In the genomic region with DNA sequence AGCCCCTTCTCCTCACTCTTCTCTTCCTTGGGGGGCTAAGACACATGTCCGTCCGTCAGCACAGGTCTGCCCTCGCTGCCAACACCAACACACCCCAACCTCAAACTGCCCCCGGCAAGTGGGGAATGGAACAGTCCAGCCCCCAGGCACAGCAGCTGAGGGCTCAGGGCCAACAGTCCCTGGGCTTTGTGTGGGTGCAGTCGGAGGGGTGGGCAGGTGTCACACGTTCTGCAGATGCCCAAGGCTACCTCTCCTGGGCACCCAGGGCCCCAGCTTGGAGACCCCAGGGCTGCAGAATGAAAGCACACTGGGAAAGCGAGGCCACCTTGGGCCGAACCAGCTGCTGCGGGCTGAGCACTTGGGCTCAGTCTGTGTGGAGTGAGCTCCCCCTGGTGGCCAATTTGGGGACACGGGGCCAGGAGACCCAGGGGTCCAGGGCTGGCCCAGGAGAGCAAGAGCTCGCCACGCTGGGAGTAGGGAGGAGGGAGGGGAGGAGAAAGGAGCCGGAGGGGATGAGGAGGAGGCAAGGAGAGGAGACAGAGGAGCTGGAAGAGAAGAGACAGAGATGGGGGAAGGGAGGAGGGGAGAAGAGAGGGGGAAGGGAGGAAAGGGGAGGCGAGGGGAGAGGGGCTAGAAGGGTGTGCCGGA, we compare ENCODE assay signal across 8 cellular contexts.
A peak's percentile ranks its signal among the peaks of the same experiment; 100 is the strongest.
DNase-seq lines count a peak whose midpoint lies in the region; ATAC-seq and TF ChIP-seq lines count a peak whose summit lies in the region.

No MANE protein-coding gene starts in this region.

- no peaks in the 10 kb centered on the region for H3K9me3 ChIP-seq in effector memory CD4-positive, alpha-beta T cell (ENCODE audit: control insufficient read depth, low read length)

- H3K27ac ChIP-seq in effector memory CD4-positive, alpha-beta T cell (ENCODE audit: insufficient read depth, low read length, poor library complexity, severe bottlenecking) = no peak overlapping the region

- no peak for ATAC-seq in HG02610 (IDR thresholded peaks at IDR 0.05; ENCODE audit: unreplicated experiment)

- H3K36me3 ChIP-seq in effector memory CD4-positive, alpha-beta T cell (ENCODE audit: control insufficient read depth, insufficient read depth, low read length) = peaks cover 63% of the 10 kb centered on the region

- peak; percentile 94 for TF ChIP-seq CTCF in GM12874 (IDR thresholded peaks at IDR 0.05; ENCODE audit: insufficient read depth, low read depth, low read length)

- no peak overlapping the region for H3K4me3 ChIP-seq in effector memory CD4-positive, alpha-beta T cell (ENCODE audit: insufficient read depth, low read depth, low read length, poor library complexity, severe bottlenecking)

- no peaks in the 10 kb centered on the region for H3K27me3 ChIP-seq in effector memory CD4-positive, alpha-beta T cell (replicated peaks; ENCODE audit: control insufficient read depth, insufficient read depth, low read length, poor library complexity, severe bottlenecking)

- DNase-seq in 8988T (peak; percentile 99), NCI-H2227 treated with DMSO at 0.1 percent for 48 hours (lab: John Stamatoyannopoulos, UW) (peak; percentile 20), medulla oblongata (ENCODE audit: extremely low spot score) (peak; percentile 79)
- DNase-seq in activated CD8-positive, alpha-beta memory T cell treated with anti-CD3 and anti-CD28 coated beads for 1 hour (ENCODE audit: extremely low read depth in 1 of 2, low read depth in 1 of 2) = peak; percentile 40 to 69
- peak; percentile 54 to 72 (median 60) for DNase-seq in effector memory CD4-positive, alpha-beta T cell
- DNase-seq in stimulated activated CD8-positive, alpha-beta memory T cell treated with anti-CD3 and anti-CD28 coated beads, Interleukin-15, amount 100 ng/mL, for 24 hours (ENCODE audit: low read depth) = peak; percentile 44

- no peaks in the 10 kb centered on the region for H3K4me1 ChIP-seq in effector memory CD4-positive, alpha-beta T cell (ENCODE audit: control insufficient read depth, insufficient read depth, low read length, poor library complexity, severe bottlenecking)

Comparison
In these comparisons a context has a peak if more than half of its experiments do, and no peak if none do; other contexts are left out.
1. DNase-seq: peak in every context shown above with its lines; median percentile 99 in 8988T; 79 in medulla oblongata; 60 in effector memory CD4-positive, alpha-beta T cell; 54 in activated CD8-positive, alpha-beta memory T cell treated with anti-CD3 and anti-CD28 coated beads for 1 hour; 44 in stimulated activated CD8-positive, alpha-beta memory T cell treated with anti-CD3 and anti-CD28 coated beads, Interleukin-15, amount 100 ng/mL, for 24 hours; 20 in NCI-H2227 treated with DMSO at 0.1 percent for 48 hours.